In the genomic region with DNA sequence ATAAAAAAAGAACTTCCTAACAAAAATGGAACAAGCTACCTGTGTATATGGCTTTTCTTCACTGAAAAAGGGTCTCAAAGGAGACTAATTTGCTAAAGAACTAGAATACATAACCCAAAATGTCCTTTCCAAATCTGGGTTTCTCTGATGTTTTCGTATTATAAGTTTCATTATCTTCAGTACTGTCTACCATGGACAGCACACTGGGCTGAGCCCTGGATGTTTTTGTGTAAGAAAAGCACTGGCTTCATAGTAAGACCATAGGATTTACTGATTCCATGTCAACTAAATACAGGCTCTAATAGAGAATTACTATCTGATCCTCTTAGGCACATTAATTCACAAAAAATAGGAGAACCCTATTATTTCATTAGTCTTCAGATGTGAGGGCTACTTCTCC, we compare ENCODE assay signal across 21 cellular contexts.
"Had no signal": no experiment of that assay in that cellular context is flagged by ENCODE, and none has a peak within 500 bp of the region (broad histone marks: within the 10 kb centered on the region; RNA-seq: fewer than 3 reads in every experiment).

No MANE protein-coding gene starts in this region.

- FAIRE-seq: kidney had no signal

- H2AFZ ChIP-seq: parathyroid adenoma had no signal

- DNase-seq: cortex of kidney; dorsolateral prefrontal cortex; effector CD8-positive, alpha-beta T cell; gastrocnemius medialis; kidney; left cardiac atrium; left ventricle myocardium superior; naive thymus-derived CD4-positive, alpha-beta T cell; nephron progenitor cell; psoas muscle; retina; right lobe of liver; spleen; stimulated activated CD4-positive, alpha-beta T cell treated with anti-CD3 and anti-CD28 coated beads, Interleukin-15, amount 100 ng/mL, for 24 hours; stimulated activated CD4-positive, alpha-beta T cell treated with anti-CD3 and anti-CD28 coated beads, Interleukin-1b, Interleukin-23, amount 100 ng/mL, for 48 hours; stimulated activated CD4-positive, alpha-beta T cell treated with anti-CD3 and anti-CD28 coated beads, Interleukin-4, amount 100 ng/mL, for 24 hours; tibial artery; upper lobe of right lung had no signal

- ATAC-seq: gastrocnemius medialis; left cardiac atrium; left ventricle myocardium superior; naive thymus-derived CD4-positive, alpha-beta T cell; psoas muscle; right lobe of liver; stimulated activated memory B cell treated with anti-CD40 and anti-IgM and Interleukin-4, amounts not matched to agents 10 μg/mL and 1 μg/mL and 100 μg/mL, for 72 hours; upper lobe of right lung had no signal

- H3K4me1 ChIP-seq: gastrocnemius medialis, parathyroid adenoma, psoas muscle, right lobe of liver, spleen, tibial artery, upper lobe of right lung, vagina had no signal

- H3K9ac ChIP-seq: parathyroid adenoma had no signal

- H3K27me3 ChIP-seq: dorsolateral prefrontal cortex, gastrocnemius medialis, right lobe of liver, spleen, tibial artery, upper lobe of right lung, vagina had no signal

- H3K36me3 ChIP-seq: gastrocnemius medialis, right lobe of liver, vagina had no signal

- H3K27ac ChIP-seq: dorsolateral prefrontal cortex, gastrocnemius medialis, parathyroid adenoma, psoas muscle, right lobe of liver, spleen, tibial artery, upper lobe of right lung, vagina had no signal

- H3K9me3 ChIP-seq: gastrocnemius medialis, psoas muscle, right lobe of liver, spleen, tibial artery, upper lobe of right lung, vagina had no signal

- H3K4me3 ChIP-seq: dorsolateral prefrontal cortex, gastrocnemius medialis, psoas muscle, right lobe of liver, spleen, tibial artery, upper lobe of right lung, vagina had no signal
